In the genomic region with DNA sequence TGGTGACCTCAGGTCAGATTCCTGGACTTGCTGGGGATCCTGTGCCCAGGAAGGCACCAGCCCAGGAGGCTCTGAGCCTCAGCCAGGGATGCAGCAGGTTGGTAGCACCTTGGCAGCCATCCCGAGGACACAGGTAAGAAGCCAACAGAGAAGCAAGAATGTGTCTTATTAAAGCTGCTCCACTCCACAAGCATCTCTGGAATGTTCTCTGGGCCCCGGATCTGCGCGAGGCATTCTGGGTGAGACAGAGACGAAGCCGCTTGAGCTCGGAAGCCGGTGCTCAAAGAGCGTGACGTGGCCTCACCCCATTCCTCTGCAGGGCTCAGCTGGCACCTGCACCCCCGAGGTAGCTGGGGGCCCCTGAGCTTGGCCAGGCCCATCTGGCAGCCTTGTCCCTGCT, we compare ENCODE assay signal across 1 cellular context.
TF ChIP-seq lines count a peak whose summit lies in the region.

No MANE protein-coding gene starts in this region.

TF ChIP-seq in HepG2, 621 proteins besides CTCF, POLR2A, EP300 and RAD21 (continued from another document and continues in another):
- TF ChIP-seq, protein P1, sequence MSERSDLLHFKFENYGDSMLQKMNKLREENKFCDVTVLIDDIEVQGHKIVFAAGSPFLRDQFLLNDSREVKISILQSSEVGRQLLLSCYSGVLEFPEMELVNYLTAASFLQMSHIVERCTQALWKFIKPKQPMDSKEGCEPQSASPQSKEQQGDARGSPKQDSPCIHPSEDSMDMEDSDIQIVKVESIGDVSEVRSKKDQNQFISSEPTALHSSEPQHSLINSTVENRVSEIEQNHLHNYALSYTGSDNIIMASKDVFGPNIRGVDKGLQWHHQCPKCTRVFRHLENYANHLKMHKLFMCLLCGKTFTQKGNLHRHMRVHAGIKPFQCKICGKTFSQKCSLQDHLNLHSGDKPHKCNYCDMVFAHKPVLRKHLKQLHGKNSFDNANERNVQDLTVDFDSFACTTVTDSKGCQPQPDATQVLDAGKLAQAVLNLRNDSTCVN (CRISPR knock-in tag; IDR thresholded peaks at IDR 0.05; ENCODE audit: borderline replicate concordance): no peak
- no peak for TF ChIP-seq KLF16 (CRISPR knock-in tag; IDR thresholded peaks at IDR 0.05)
- no peak for TF ChIP-seq ZNF609 (CRISPR knock-in tag; IDR thresholded peaks at IDR 0.05; ENCODE audit: borderline replicate concordance)
- TF ChIP-seq, protein P2, sequence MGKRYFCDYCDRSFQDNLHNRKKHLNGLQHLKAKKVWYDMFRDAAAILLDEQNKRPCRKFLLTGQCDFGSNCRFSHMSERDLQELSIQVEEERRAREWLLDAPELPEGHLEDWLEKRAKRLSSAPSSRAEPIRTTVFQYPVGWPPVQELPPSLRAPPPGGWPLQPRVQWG (CRISPR knock-in tag; IDR thresholded peaks at IDR 0.05; ENCODE audit: borderline replicate concordance, low read depth): no peak
- 0 out of 2 replicates have a peak, but pooled peaks have one; percentile 43 for TF ChIP-seq MAF1 (CRISPR knock-in tag; IDR thresholded peaks at IDR 0.05; ENCODE audit: borderline replicate concordance)
- no peak for TF ChIP-seq ZNF367 (CRISPR knock-in tag; IDR thresholded peaks at IDR 0.05; ENCODE audit: borderline replicate concordance)
- no peak for TF ChIP-seq ONECUT2 (CRISPR knock-in tag; IDR thresholded peaks at IDR 0.05)
- no peak for TF ChIP-seq KLF12 (CRISPR knock-in tag; IDR thresholded peaks at IDR 0.05; ENCODE audit: borderline replicate concordance)
- peak; percentile 81 for TF ChIP-seq ZNF143 (CRISPR knock-in tag; IDR thresholded peaks at IDR 0.05)
- TF ChIP-seq, protein P3, sequence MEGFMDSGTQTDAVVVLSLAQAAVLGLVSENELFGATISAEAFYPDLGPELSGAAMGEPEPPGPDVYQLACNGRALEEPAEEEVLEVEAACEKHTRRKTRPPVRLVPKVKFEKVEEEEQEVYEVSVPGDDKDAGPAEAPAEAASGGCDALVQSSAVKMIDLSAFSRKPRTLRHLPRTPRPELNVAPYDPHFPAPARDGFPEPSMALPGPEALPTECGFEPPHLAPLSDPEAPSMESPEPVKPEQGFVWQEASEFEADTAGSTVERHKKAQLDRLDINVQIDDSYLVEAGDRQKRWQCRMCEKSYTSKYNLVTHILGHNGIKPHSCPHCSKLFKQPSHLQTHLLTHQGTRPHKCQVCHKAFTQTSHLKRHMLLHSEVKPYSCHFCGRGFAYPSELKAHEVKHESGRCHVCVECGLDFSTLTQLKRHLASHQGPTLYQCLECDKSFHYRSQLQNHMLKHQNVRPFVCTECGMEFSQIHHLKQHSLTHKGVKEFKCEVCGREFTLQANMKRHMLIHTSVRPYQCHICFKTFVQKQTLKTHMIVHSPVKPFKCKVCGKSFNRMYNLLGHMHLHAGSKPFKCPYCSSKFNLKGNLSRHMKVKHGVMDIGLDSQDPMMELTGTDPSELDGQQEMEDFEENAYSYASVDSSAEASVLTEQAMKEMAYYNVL (CRISPR knock-in tag; IDR thresholded peaks at IDR 0.05; ENCODE audit: borderline replicate concordance): no peak
- no peak for TF ChIP-seq REL (CRISPR knock-in tag; conservative IDR thresholded peaks at IDR 0.05)
- TF ChIP-seq NFRKB (IDR thresholded peaks at IDR 0.05): no peak
- TF ChIP-seq ZNF605 (CRISPR knock-in tag; IDR thresholded peaks at IDR 0.05): peak; percentile 39; the same call in 1 of the 2 replicates
- no peak for TF ChIP-seq GATAD2A (CRISPR knock-in tag; IDR thresholded peaks at IDR 0.05)
- TF ChIP-seq, protein P4, sequence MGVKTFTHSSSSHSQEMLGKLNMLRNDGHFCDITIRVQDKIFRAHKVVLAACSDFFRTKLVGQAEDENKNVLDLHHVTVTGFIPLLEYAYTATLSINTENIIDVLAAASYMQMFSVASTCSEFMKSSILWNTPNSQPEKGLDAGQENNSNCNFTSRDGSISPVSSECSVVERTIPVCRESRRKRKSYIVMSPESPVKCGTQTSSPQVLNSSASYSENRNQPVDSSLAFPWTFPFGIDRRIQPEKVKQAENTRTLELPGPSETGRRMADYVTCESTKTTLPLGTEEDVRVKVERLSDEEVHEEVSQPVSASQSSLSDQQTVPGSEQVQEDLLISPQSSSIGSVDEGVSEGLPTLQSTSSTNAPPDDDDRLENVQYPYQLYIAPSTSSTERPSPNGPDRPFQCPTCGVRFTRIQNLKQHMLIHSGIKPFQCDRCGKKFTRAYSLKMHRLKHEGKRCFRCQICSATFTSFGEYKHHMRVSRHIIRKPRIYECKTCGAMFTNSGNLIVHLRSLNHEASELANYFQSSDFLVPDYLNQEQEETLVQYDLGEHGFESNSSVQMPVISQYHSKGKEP (CRISPR knock-in tag; IDR thresholded peaks at IDR 0.05): no peak
- TF ChIP-seq ZFP90 (CRISPR knock-in tag; IDR thresholded peaks at IDR 0.05; ENCODE audit: borderline replicate concordance): 0 out of 2 replicates have a peak, but pooled peaks have one; percentile 37
- peak; percentile 41; the same call in 1 of the 2 replicates for TF ChIP-seq MYC (CRISPR knock-in tag; IDR thresholded peaks at IDR 0.05; ENCODE audit: borderline replicate concordance)
- TF ChIP-seq REPIN1 (CRISPR knock-in tag; IDR thresholded peaks at IDR 0.05; ENCODE audit: borderline replicate concordance, low read depth): no peak
- TF ChIP-seq ZKSCAN8 (CRISPR knock-in tag; IDR thresholded peaks at IDR 0.05; ENCODE audit: borderline replicate concordance): no peak
- TF ChIP-seq TCF7L2 (IDR thresholded peaks at IDR 0.05; ENCODE audit: low read depth, low read length): no peak
- TF ChIP-seq, protein P5, sequence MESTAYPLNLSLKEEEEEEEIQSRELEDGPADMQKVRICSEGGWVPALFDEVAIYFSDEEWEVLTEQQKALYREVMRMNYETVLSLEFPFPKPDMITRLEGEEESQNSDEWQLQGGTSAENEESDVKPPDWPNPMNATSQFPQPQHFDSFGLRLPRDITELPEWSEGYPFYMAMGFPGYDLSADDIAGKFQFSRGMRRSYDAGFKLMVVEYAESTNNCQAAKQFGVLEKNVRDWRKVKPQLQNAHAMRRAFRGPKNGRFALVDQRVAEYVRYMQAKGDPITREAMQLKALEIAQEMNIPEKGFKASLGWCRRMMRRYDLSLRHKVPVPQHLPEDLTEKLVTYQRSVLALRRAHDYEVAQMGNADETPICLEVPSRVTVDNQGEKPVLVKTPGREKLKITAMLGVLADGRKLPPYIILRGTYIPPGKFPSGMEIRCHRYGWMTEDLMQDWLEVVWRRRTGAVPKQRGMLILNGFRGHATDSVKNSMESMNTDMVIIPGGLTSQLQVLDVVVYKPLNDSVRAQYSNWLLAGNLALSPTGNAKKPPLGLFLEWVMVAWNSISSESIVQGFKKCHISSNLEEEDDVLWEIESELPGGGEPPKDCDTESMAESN (CRISPR knock-in tag; conservative IDR thresholded peaks at IDR 0.05): no peak
- no peak for TF ChIP-seq RFXAP (CRISPR knock-in tag; IDR thresholded peaks at IDR 0.05; ENCODE audit: borderline replicate concordance)
- TF ChIP-seq MAFK (conservative IDR thresholded peaks at IDR 0.05 in 1 of 2, IDR thresholded peaks at IDR 0.05 in 1 of 2; ENCODE audit: low read length in 2 of 2): no peak
- no peak for TF ChIP-seq ZFP82 (CRISPR knock-in tag; IDR thresholded peaks at IDR 0.05; ENCODE audit: borderline replicate concordance)
- TF ChIP-seq MAFG (CRISPR knock-in tag; IDR thresholded peaks at IDR 0.05): no peak
- no peak for TF ChIP-seq RCOR2 (CRISPR knock-in tag; IDR thresholded peaks at IDR 0.05)
- TF ChIP-seq RFXANK (CRISPR knock-in tag; IDR thresholded peaks at IDR 0.05): no peak
- TF ChIP-seq SALL2 (CRISPR knock-in tag; IDR thresholded peaks at IDR 0.05): no peak
- TF ChIP-seq NFIC (IDR thresholded peaks at IDR 0.05; ENCODE audit: low read length): no peak
- TF ChIP-seq, protein P6, sequence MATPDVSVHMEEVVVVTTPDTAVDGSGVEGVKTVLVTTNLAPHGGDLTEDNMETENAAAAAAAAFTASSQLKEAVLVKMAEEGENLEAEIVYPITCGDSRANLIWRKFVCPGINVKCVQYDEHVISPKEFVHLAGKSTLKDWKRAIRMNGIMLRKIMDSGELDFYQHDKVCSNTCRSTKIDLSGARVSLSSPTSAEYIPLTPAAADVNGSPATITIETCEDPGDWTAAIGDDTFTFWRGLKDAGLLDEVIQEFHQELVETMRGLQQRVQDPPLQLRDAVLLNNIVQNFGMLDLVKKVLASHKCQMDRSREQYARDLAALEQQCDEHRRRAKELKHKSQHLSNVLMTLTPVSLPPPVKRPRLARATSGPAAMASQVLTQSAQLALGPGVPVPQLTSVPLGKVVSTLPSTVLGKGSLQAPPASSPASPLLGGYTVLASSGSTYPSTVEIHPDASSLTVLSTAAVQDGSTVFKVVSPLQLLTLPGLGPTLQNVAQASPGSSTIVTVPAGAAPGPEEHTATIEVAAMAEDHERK (CRISPR knock-in tag; IDR thresholded peaks at IDR 0.05; ENCODE audit: low read depth): no peak
- no peak for TF ChIP-seq ZNF672 (CRISPR knock-in tag; IDR thresholded peaks at IDR 0.05)
- no peak for TF ChIP-seq ZNF510 (CRISPR knock-in tag; IDR thresholded peaks at IDR 0.05; ENCODE audit: low read depth)
- no peak for TF ChIP-seq SIN3A (IDR thresholded peaks at IDR 0.05; ENCODE audit: borderline replicate concordance, low read depth, low read length)
- TF ChIP-seq ZNF782 (CRISPR knock-in tag; IDR thresholded peaks at IDR 0.05; ENCODE audit: borderline replicate concordance): no peak
- peak; percentile 75 for TF ChIP-seq ZNF687 (CRISPR knock-in tag; IDR thresholded peaks at IDR 0.05)
- no peak for TF ChIP-seq ZNF546 (CRISPR knock-in tag; conservative IDR thresholded peaks at IDR 0.05)
